In genomic region chr14:49619730-49620129, GRCh38 we compare ENCODE assay signal across 8 cellular contexts. TPM values are rescaled to one million over a fixed set of nuclear protein-coding genes. Genes with fewer than 3 reads are reported as not detected.
A peak's percentile ranks its signal among the peaks of the same experiment; 100 is the strongest.
DNase-seq lines count a peak whose midpoint lies in the region; ATAC-seq and TF ChIP-seq lines count a peak whose summit lies in the region.

No MANE protein-coding gene starts in this region.

- no peak for TF ChIP-seq EP300 in esophagus muscularis mucosa (IDR thresholded peaks at IDR 0.05)

- H3K27ac ChIP-seq in esophagus muscularis mucosa (replicated peaks in 1 of 4): peak overlapping the region; percentile 91 to 95 (median 92)
- H3K27ac ChIP-seq in prostate gland: peak overlapping the region; percentile 92

- H3K4me1 ChIP-seq in esophagus muscularis mucosa (peaks cover 30 to 48% (median 46%) of the 10 kb centered on the region in 4 donors), prostate gland (replicated peaks) (peaks cover 6% of the 10 kb centered on the region)

- WGBS in esophagus muscularis mucosa: 2% methylated on average over 11 of the region's 11 CpGs
- 1% methylated on average over 11 of the region's 11 CpGs for WGBS in prostate gland

- H3K4me3 ChIP-seq in GM06990 (replicated peaks; ENCODE audit: low read depth, low read length) (peak overlapping the region; percentile 95), esophagus muscularis mucosa (peak overlapping the region; percentile 72 to 85 (median 80)), prostate gland (peak overlapping the region; percentile 94 to 95)

- DNase-seq in GM06990 (ENCODE audit: extremely low read depth, insufficient read length): no peak
- peak; percentile 36 for DNase-seq in RKO (ENCODE audit: low spot score)
- DNase-seq in esophagus muscularis mucosa (ENCODE audit: extremely low spot score): no peak
- DNase-seq in prostate gland (ENCODE audit: low spot score): no peak
- DNase-seq in T-helper 9 cell: no peak
- no peak for DNase-seq in KG1 (lab: John Stamatoyannopoulos, UW)
- DNase-seq in NCI-H524 (lab: John Stamatoyannopoulos, UW): no peak

- H3K9me3 ChIP-seq in esophagus muscularis mucosa (no peaks in the 10 kb centered on the region), prostate gland (no peaks in the 10 kb centered on the region)

- TF ChIP-seq POLR2A in esophagus muscularis mucosa (IDR thresholded peaks at IDR 0.05; ENCODE audit: low read depth): no peak
- TF ChIP-seq POLR2A in prostate gland (IDR thresholded peaks at IDR 0.05): no peak

- intact Hi-C loops in esophagus muscularis mucosa (cut with DNase I) (no loop called here), prostate gland (cut with DNase I) (no loop called here)

- H3K36me3 ChIP-seq in GM06990 (ENCODE audit: control insufficient read depth, insufficient read depth, low read length) (peaks cover 3% of the 10 kb centered on the region), esophagus muscularis mucosa (peaks cover 0 to 23% (median 16%) of the 10 kb centered on the region in 4 donors), prostate gland (no peaks in the 10 kb centered on the region)

- no peak for ATAC-seq in HG02885 (IDR thresholded peaks at IDR 0.05; ENCODE audit: poor library complexity, unreplicated experiment)

- no peaks in the 10 kb centered on the region for H3K27me3 ChIP-seq in GM06990 (replicated peaks; ENCODE audit: control insufficient read depth, insufficient read depth, low read length)
- H3K27me3 ChIP-seq in esophagus muscularis mucosa: no peaks in the 10 kb centered on the region
- no peaks in the 10 kb centered on the region for H3K27me3 ChIP-seq in prostate gland (replicated peaks; ENCODE audit: insufficient read depth)

- TF ChIP-seq CTCF in GM06990 (IDR thresholded peaks at IDR 0.05; ENCODE audit: insufficient read depth, low read length, poor library complexity, severe bottlenecking) (no peak), esophagus muscularis mucosa (IDR thresholded peaks at IDR 0.05) (no peak), prostate gland (IDR thresholded peaks at IDR 0.05) (no peak)

RNA-seq across cellular contexts. Expression of gene RPL36AL, which starts 0.7 kb away (rescaled TPM):
- total RNA-seq in esophagus muscularis mucosa: 100 to 1,000 TPM; 200 to 323 (median 277) TPM
- 100 to 1,000 TPM; 170 to 176 TPM for total RNA-seq in prostate gland

RNA-seq across cellular contexts. Expression of gene MGAT2, which starts 0.9 kb away (rescaled TPM):
- total RNA-seq in esophagus muscularis mucosa (10 to 100 TPM; 20.3 to 29.5 (median 24.1) TPM), prostate gland (10 to 100 TPM; 34.7 to 69.0 TPM)

RNA-seq across cellular contexts. Expression of gene DNAAF2, which starts 15.3 kb away (rescaled TPM):
- total RNA-seq in esophagus muscularis mucosa (1 to 10 TPM; 6.5 to 8.8 (median 7.6) TPM), prostate gland (10 to 100 TPM; 11.2 to 11.9 TPM)

RNA-seq across cellular contexts. Expression of gene LRR1, which starts 21.0 kb away (rescaled TPM):
- 10 to 100 TPM in 2 of 4 donors, 1 to 10 TPM in 2; 8.6 to 17.8 (median 10.3) TPM for total RNA-seq in esophagus muscularis mucosa
- total RNA-seq in prostate gland: 1 to 10 TPM; 7.0 to 8.4 TPM

RNA-seq across cellular contexts. Expression of gene RPS29, which starts 33.5 kb away (rescaled TPM):
- 1,000 to 10,000 TPM in 3 of 4 donors, 100 to 1,000 TPM in 1; 795 to 7,884 (median 5,092) TPM for total RNA-seq in esophagus muscularis mucosa
- total RNA-seq in prostate gland: 1,000 to 10,000 TPM; 4,045 to 4,896 TPM
